Comparison of ENCODE assay signal across 7 cellular contexts in genomic region chr9:129489838-129490582, GRCh38.
DNase-seq lines count a peak whose midpoint lies in the region; ATAC-seq, FAIRE-seq and TF ChIP-seq lines count a peak whose summit lies in the region.

No MANE protein-coding gene starts in this region.

- H3K4me3 Mint-ChIP-seq in activated naive CD8-positive, alpha-beta T cell treated with anti-CD3 and anti-CD28 coated beads, Interleukin-2, amount 50 U/mL, for 24 hours: peak overlapping the region; percentile 91

- peak overlapping the region; percentile 96 for H3K27ac Mint-ChIP-seq in activated naive CD8-positive, alpha-beta T cell treated with anti-CD3 and anti-CD28 coated beads, Interleukin-2, amount 50 U/mL, for 24 hours

- H2AFZ ChIP-seq in keratinocyte (ENCODE audit: control insufficient read depth, low read length): peak overlapping the region; percentile 40

- H4K20me1 ChIP-seq in keratinocyte (ENCODE audit: control insufficient read depth, extremely low read depth, insufficient read depth, low read length): no peaks in the 10 kb centered on the region

- no peaks in the 10 kb centered on the region for H3K9me1 ChIP-seq in keratinocyte (ENCODE audit: control insufficient read depth, extremely low read depth, insufficient read depth, low read length)

- no peaks in the 10 kb centered on the region for H3K36me3 ChIP-seq in SJCRH30
- H3K36me3 ChIP-seq in keratinocyte (ENCODE audit: control insufficient read depth in 2 of 2, extremely low read depth in 1 of 2, insufficient read depth in 2 of 2, low read length in 2 of 2): no peaks in the 10 kb centered on the region

- H3K79me2 ChIP-seq in keratinocyte (ENCODE audit: control insufficient read depth, insufficient read depth, low read length): no peaks in the 10 kb centered on the region

- FAIRE-seq in keratinocyte (lab: Jason Lieb, UNC): no peak

- TF ChIP-seq CTCF in keratinocyte (optimal IDR thresholded peaks at IDR 0.05 in 1 of 3, IDR thresholded peaks at IDR 0.05 in 1 of 3, conservative IDR thresholded peaks at IDR 0.05 in 1 of 3; ENCODE audit: extremely low read depth in 1 of 3, insufficient read depth in 2 of 3, low read length in 3 of 3): no peak

- no peaks in the 10 kb centered on the region for H3K27me3 Mint-ChIP-seq in activated naive CD8-positive, alpha-beta T cell treated with anti-CD3 and anti-CD28 coated beads, Interleukin-2, amount 50 U/mL, for 24 hours

- H3K27me3 ChIP-seq in SJCRH30 (peaks cover 8% of the 10 kb centered on the region; the same call in 1 of the 2 replicates), keratinocyte (ENCODE audit: control insufficient read depth, extremely low read depth, insufficient read depth, low read length) (no peaks in the 10 kb centered on the region)

- H3K4me1 Mint-ChIP-seq in activated naive CD8-positive, alpha-beta T cell treated with anti-CD3 and anti-CD28 coated beads, Interleukin-2, amount 50 U/mL, for 24 hours: peaks cover 58% of the 10 kb centered on the region

- ATAC-seq in activated naive CD8-positive, alpha-beta T cell treated with anti-CD3 and anti-CD28 coated beads, Interleukin-2, amount 50 U/mL, for 24 hours: peak; percentile 26
- ATAC-seq in GM21723 (IDR thresholded peaks at IDR 0.05; ENCODE audit: unreplicated experiment): no peak
- ATAC-seq in GM18498 (IDR thresholded peaks at IDR 0.05; ENCODE audit: unreplicated experiment): no peak

- no peaks in the 10 kb centered on the region for H3K9me3 ChIP-seq in SJCRH30 (replicated peaks)
- H3K9me3 ChIP-seq in keratinocyte (ENCODE audit: control insufficient read depth, low read depth, low read length): no peaks in the 10 kb centered on the region

- H3K4me1 ChIP-seq in SJCRH30: peaks cover 8% of the 10 kb centered on the region; the same call in 1 of the 2 replicates
- H3K4me1 ChIP-seq in keratinocyte (ENCODE audit: control insufficient read depth, extremely low read depth, insufficient read depth, low read length): peaks cover 45% of the 10 kb centered on the region

- H3K27ac ChIP-seq in SJCRH30 (no peak overlapping the region), keratinocyte (ENCODE audit: control insufficient read depth, insufficient read depth, low read length) (peak overlapping the region; percentile 99)

- no peaks in the 10 kb centered on the region for H3K9me3 Mint-ChIP-seq in activated naive CD8-positive, alpha-beta T cell treated with anti-CD3 and anti-CD28 coated beads, Interleukin-2, amount 50 U/mL, for 24 hours

- DNase-seq in SJCRH30 (no peak), keratinocyte (ENCODE audit: low read depth, low spot score) (no peak), DMS79 treated with DMSO at 0.1 percent for 48 hours (lab: John Stamatoyannopoulos, UW) (no peak)
- peak; percentile 53 for DNase-seq in activated naive CD8-positive, alpha-beta T cell treated with anti-CD3 and anti-CD28 coated beads, Interleukin-2, amount 50 U/mL, for 24 hours
- DNase-seq in stimulated activated CD4-positive, alpha-beta T cell treated with anti-CD3 and anti-CD28 coated beads, Interleukin-1b, Interleukin-23, amount 100 ng/mL, for 48 hours: peak; percentile 40

- H3K4me2 ChIP-seq in keratinocyte (ENCODE audit: control insufficient read depth, extremely low read depth, insufficient read depth, low read depth, low read length): peak overlapping the region; percentile 82

- H3K4me3 ChIP-seq in SJCRH30: peak overlapping the region; percentile 59
- peak overlapping the region; percentile 20 to 73 (median 36) for H3K4me3 ChIP-seq in keratinocyte (ENCODE audit: control insufficient read depth in 2 of 3, extremely low read depth in 1 of 3, insufficient read depth in 2 of 3, low read depth in 1 of 3, low read length in 3 of 3)

- H3K9ac ChIP-seq in keratinocyte (ENCODE audit: control insufficient read depth, extremely low read depth, insufficient read depth, low read length): peak overlapping the region; percentile 84

- H3K36me3 Mint-ChIP-seq in activated naive CD8-positive, alpha-beta T cell treated with anti-CD3 and anti-CD28 coated beads, Interleukin-2, amount 50 U/mL, for 24 hours (ENCODE audit: low read depth): peaks cover 26% of the 10 kb centered on the region

- dilution Hi-C loops in keratinocyte (cut with MboI; ENCODE audit: extremely low pct_ligation_motif_present, low sequenced_read_pairs): no loop called here

Comparison
In these comparisons a context has a peak if more than half of its experiments do, and no peak if none do; other contexts are left out.
1. DNase-seq: peak in activated naive CD8-positive, alpha-beta T cell treated with anti-CD3 and anti-CD28 coated beads, Interleukin-2, amount 50 U/mL, for 24 hours (single experiment) and stimulated activated CD4-positive, alpha-beta T cell treated with anti-CD3 and anti-CD28 coated beads, Interleukin-1b, Interleukin-23, amount 100 ng/mL, for 48 hours (single experiment); none in SJCRH30 (0 of 2), keratinocyte (single experiment) and DMS79 treated with DMSO at 0.1 percent for 48 hours (single experiment).